ENCODE assay signal across 8 cellular contexts in the genomic region with DNA sequence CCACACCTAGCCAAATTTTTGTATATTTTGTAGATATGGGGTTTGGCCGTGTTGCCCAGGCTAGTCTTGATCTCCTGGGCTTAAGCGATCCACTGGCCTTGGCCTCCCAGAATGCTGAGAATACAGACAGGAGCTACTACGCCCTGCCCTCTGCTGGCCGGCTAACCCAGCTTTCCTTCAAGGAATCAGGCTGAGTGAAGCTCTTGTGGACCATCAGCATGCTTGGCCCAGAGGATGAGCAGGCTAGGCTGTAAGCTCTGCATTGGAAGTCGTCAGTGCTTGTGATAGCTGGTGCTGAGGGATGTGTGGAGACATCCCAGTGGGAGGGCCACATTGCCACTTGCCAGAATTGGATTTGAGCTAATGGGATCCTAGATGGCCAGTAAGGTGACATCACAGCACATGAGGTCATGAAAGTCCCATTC.
DNase-seq lines count a peak whose midpoint lies in the region; ATAC-seq, FAIRE-seq and TF ChIP-seq lines count a peak whose summit lies in the region.

No MANE protein-coding gene starts in this region.

- peaks cover 89% of the 10 kb centered on the region for H3K36me3 ChIP-seq in MG63

- H3K9me3 Mint-ChIP-seq in CD4-positive, alpha-beta T cell = no peaks in the 10 kb centered on the region
- H3K9me3 Mint-ChIP-seq in osteocyte (ENCODE audit: unreplicated experiment) (no peaks in the 10 kb centered on the region), CD14-positive monocyte (peaks cover 0 to 2% (median 0%) of the 10 kb centered on the region in 7 donors)

- H3K4me3 ChIP-seq in MG63 = no peak overlapping the region
- H3K4me3 ChIP-seq in epithelial cell of esophagus (ENCODE audit: low read length) = no peak overlapping the region

- no peak for TF ChIP-seq CTCF in CD4-positive, alpha-beta T cell (IDR thresholded peaks at IDR 0.05)
- TF ChIP-seq CTCF in epithelial cell of esophagus (IDR thresholded peaks at IDR 0.05; ENCODE audit: insufficient read depth, low read depth, low read length, missing control alignments) (peak; percentile 27), osteocyte (IDR thresholded peaks at IDR 0.05) (peak; percentile 51), CD14-positive monocyte (IDR thresholded peaks at IDR 0.05) (no peak), D721Med (IDR thresholded peaks at IDR 0.05; ENCODE audit: insufficient read depth, missing control alignments) (no peak)

- H3K27ac ChIP-seq in CD4-positive, alpha-beta T cell (ENCODE audit: low read depth, low read length) = peak overlapping the region; percentile 57

- no peak for DNase-seq in CD4-positive, alpha-beta T cell
- DNase-seq in MG63 = peak; percentile 47
- peak; percentile 45 for DNase-seq in epithelial cell of esophagus (ENCODE audit: low read depth)
- no peak for DNase-seq in osteocyte (ENCODE audit: extremely low spot score, unreplicated experiment)
- DNase-seq in CD14-positive monocyte (ENCODE audit: low spot score) = no peak
- DNase-seq in D721Med (ENCODE audit: insufficient read length, low spot score) = no peak
- DNase-seq in NCI-H1930 (lab: John Stamatoyannopoulos, UW) = no peak

- POLR2A ChIA-PET in CD4-positive, alpha-beta T cell (lab: Charles Lee) = interaction anchor here (1.1 to 9.9 kb wide), 8 partner anchors 12 to 135 kb away, joined by 4 to 343 read pairs (median 19); partner anchors contain the start of gene MED15

- H3K27me3 ChIP-seq in CD4-positive, alpha-beta T cell (ENCODE audit: control insufficient read depth, insufficient read depth, low read length) = no peaks in the 10 kb centered on the region
- no peaks in the 10 kb centered on the region for H3K27me3 ChIP-seq in MG63

- no peak for FAIRE-seq in D721Med (lab: Jason Lieb, UNC)

- H3K27ac Mint-ChIP-seq in CD4-positive, alpha-beta T cell = peak overlapping the region; percentile 93
- H3K27ac Mint-ChIP-seq in osteocyte (ENCODE audit: unreplicated experiment) = peak overlapping the region; percentile 96
- H3K27ac Mint-ChIP-seq in CD14-positive monocyte = peak overlapping the region in 2 of 7 donors; percentile 30 to 70

- no peak for ATAC-seq in CD4-positive, alpha-beta T cell (ENCODE audit: poor library complexity)
- no peak for ATAC-seq in HG03159 (IDR thresholded peaks at IDR 0.05; ENCODE audit: unreplicated experiment)

- peaks cover 90% of the 10 kb centered on the region for H3K36me3 Mint-ChIP-seq in CD4-positive, alpha-beta T cell (ENCODE audit: low read depth)
- H3K36me3 Mint-ChIP-seq in osteocyte (ENCODE audit: unreplicated experiment) (peaks cover 37% of the 10 kb centered on the region), CD14-positive monocyte (peaks cover 80 to 96% of the 10 kb centered on the region in 2 donors)

- peak overlapping the region; percentile 25 for H3K4me3 Mint-ChIP-seq in CD4-positive, alpha-beta T cell
- H3K4me3 Mint-ChIP-seq in osteocyte (ENCODE audit: unreplicated experiment) = no peak overlapping the region
- H3K4me3 Mint-ChIP-seq in CD14-positive monocyte = no peak overlapping the region

- CTCF ChIA-PET in CD4-positive, alpha-beta T cell (lab: Charles Lee) = interaction anchor here (0.9 to 7.2 kb wide), 5 partner anchors 11 to 111 kb away, joined by 3 to 107 read pairs (median 6); no protein-coding TSS in a partner anchor

- H3K9me3 ChIP-seq in CD4-positive, alpha-beta T cell (ENCODE audit: control insufficient read depth, low read length) = no peaks in the 10 kb centered on the region
- H3K9me3 ChIP-seq in MG63 = no peaks in the 10 kb centered on the region

- intact Hi-C loops in CD4-positive, alpha-beta T cell (cut with DNase I, micrococcal nuclease) = loop anchor here (1.0 to 5.0 kb wide), 6 partner anchors 10 to 134 kb away; no protein-coding TSS in a partner anchor
- intact Hi-C loops in CD14-positive monocyte (cut with micrococcal nuclease) = no loop called here

- peaks cover 90% of the 10 kb centered on the region for H3K4me1 Mint-ChIP-seq in CD4-positive, alpha-beta T cell (ENCODE audit: low read depth)
- H3K4me1 Mint-ChIP-seq in osteocyte (ENCODE audit: unreplicated experiment) (peaks cover 76% of the 10 kb centered on the region), CD14-positive monocyte (peaks cover 26% of the 10 kb centered on the region)

- H3K27me3 Mint-ChIP-seq in CD4-positive, alpha-beta T cell = no peaks in the 10 kb centered on the region
- H3K27me3 Mint-ChIP-seq in osteocyte (ENCODE audit: unreplicated experiment) (no peaks in the 10 kb centered on the region), CD14-positive monocyte (ENCODE audit: low read depth in 3 of 3) (no peaks in the 10 kb centered on the region)

Comparison
In these comparisons a context has a peak if more than half of its experiments do, and no peak if none do; other contexts are left out.
1. DNase-seq: peak in MG63 (single experiment) and epithelial cell of esophagus (single experiment); none in CD4-positive, alpha-beta T cell (0 of 10), osteocyte (single experiment), CD14-positive monocyte (single experiment), D721Med (single experiment) and NCI-H1930 (0 of 2).
2. CTCF ChIP-seq: peak in epithelial cell of esophagus (single experiment) and osteocyte (single experiment); none in CD4-positive, alpha-beta T cell (single experiment), CD14-positive monocyte (single experiment) and D721Med (single experiment).
3. intact Hi-C loops: an anchor here in CD4-positive, alpha-beta T cell (1.0 to 5.0 kb wide); none called in CD14-positive monocyte.